In genomic region chr1:63615809-63616420, GRCh38 we compare ENCODE assay signal across 8 cellular contexts. TPM values are rescaled to one million over a fixed set of nuclear protein-coding genes. Genes with fewer than 3 reads are reported as not detected.
DNase-seq lines count a peak whose midpoint lies in the region; ATAC-seq and TF ChIP-seq lines count a peak whose summit lies in the region.

No MANE protein-coding gene starts in this region.

- H3K4me3 Mint-ChIP-seq in CD8-positive, alpha-beta T cell, result no peak overlapping the region

- peaks cover 4% of the 10 kb centered on the region for H3K4me1 Mint-ChIP-seq in CD8-positive, alpha-beta T cell (ENCODE audit: low read depth)

- no peaks in the 10 kb centered on the region for H3K27me3 Mint-ChIP-seq in CD8-positive, alpha-beta T cell (ENCODE audit: low read depth)

- WGBS in gastroesophageal sphincter (ENCODE audit: low coverage in 1 of 2), 2 donors, result 13% methylated on average over 5 of the region's 5 CpGs

- no peak for TF ChIP-seq POLR2A in gastroesophageal sphincter (IDR thresholded peaks at IDR 0.05)

- ATAC-seq in CD8-positive, alpha-beta T cell, result peak; percentile 75
- peak; percentile 71 for ATAC-seq in GM19452 (IDR thresholded peaks at IDR 0.05; ENCODE audit: unreplicated experiment)
- ATAC-seq in gastroesophageal sphincter, result peak; percentile 73
- ATAC-seq in GM21737 (IDR thresholded peaks at IDR 0.05; ENCODE audit: unreplicated experiment), result no peak

- H3K4me3 ChIP-seq in CD8-positive, alpha-beta T cell (ENCODE audit: low read depth, low read length), result no peak overlapping the region
- H3K4me3 ChIP-seq in LNCaP clone FGC (ENCODE audit: low read depth, low read length), result no peak overlapping the region
- no peak overlapping the region for H3K4me3 ChIP-seq in gastroesophageal sphincter

- H3K36me3 Mint-ChIP-seq in CD8-positive, alpha-beta T cell, result no peaks in the 10 kb centered on the region

- TF ChIP-seq CTCF in CD8-positive, alpha-beta T cell (IDR thresholded peaks at IDR 0.05), result peak; percentile 77
- TF ChIP-seq CTCF in LNCaP clone FGC (IDR thresholded peaks at IDR 0.05; ENCODE audit: control insufficient read depth, extremely low read depth, insufficient read depth) (peak; percentile 76), gastroesophageal sphincter (IDR thresholded peaks at IDR 0.05) (peak; percentile 75 to 89 (median 80))

- H3K27me3 ChIP-seq in CD8-positive, alpha-beta T cell (ENCODE audit: insufficient read depth, low read length), result no peaks in the 10 kb centered on the region
- H3K27me3 ChIP-seq in gastroesophageal sphincter, result no peaks in the 10 kb centered on the region

- TF ChIP-seq EP300 in gastroesophageal sphincter (IDR thresholded peaks at IDR 0.05), result no peak

- no peaks in the 10 kb centered on the region for H3K9me3 Mint-ChIP-seq in CD8-positive, alpha-beta T cell

- CTCF ChIA-PET in CD8-positive, alpha-beta T cell (lab: Charles Lee), result interaction anchor here (0.7 to 4.9 kb wide), 12 partner anchors 9 to 631 kb away, joined by 3 to 57 read pairs (median 4); no protein-coding TSS in a partner anchor

- H3K9me3 ChIP-seq in CD8-positive, alpha-beta T cell (ENCODE audit: low read length), result no peaks in the 10 kb centered on the region
- H3K9me3 ChIP-seq in gastroesophageal sphincter, result no peaks in the 10 kb centered on the region

- no peaks in the 10 kb centered on the region for H3K4me1 ChIP-seq in CD8-positive, alpha-beta T cell (ENCODE audit: insufficient read depth, low read length)
- H3K4me1 ChIP-seq in gastroesophageal sphincter, result peaks cover 0 to 3% (median 0%) of the 10 kb centered on the region in 3 donors

- POLR2A ChIA-PET in CD8-positive, alpha-beta T cell (lab: Charles Lee), result interaction anchor here (0.6 to 0.9 kb wide), 2 partner anchors 20 to 76 kb away, joined by 4 read pairs; no protein-coding TSS in a partner anchor

- no peak overlapping the region for H3K27ac Mint-ChIP-seq in CD8-positive, alpha-beta T cell

- H3K27ac ChIP-seq in CD8-positive, alpha-beta T cell (ENCODE audit: low read depth, low read length), result no peak overlapping the region
- H3K27ac ChIP-seq in gastroesophageal sphincter, result no peak overlapping the region

- DNase-seq in CD8-positive, alpha-beta T cell, result peak in 5 of 7 experiments; percentile 40 to 71 (median 62)
- DNase-seq in LNCaP clone FGC (ENCODE audit: low read depth) (peak; percentile 41), SHP77 treated with DMSO at 0.1 percent for 48 hours (lab: John Stamatoyannopoulos, UW) (peak; percentile 20), pons (ENCODE audit: low spot score) (peak; percentile 86)
- peak; percentile 47 for DNase-seq in activated gamma-delta T cell treated with anti-CD3 and anti-CD28 coated beads, Interleukin-2, amount 50 U/mL, for 16 hours (ENCODE audit: low read depth)

- no peaks in the 10 kb centered on the region for H3K36me3 ChIP-seq in CD8-positive, alpha-beta T cell (ENCODE audit: insufficient read depth, low read length)
- H3K36me3 ChIP-seq in gastroesophageal sphincter, result no peaks in the 10 kb centered on the region

- intact Hi-C loops in CD8-positive, alpha-beta T cell (cut with DNase I, micrococcal nuclease), result loop anchor here (1.0 to 10.0 kb wide), 8 partner anchors 299 to 1206 kb away; no protein-coding TSS in a partner anchor

RNA-seq across cellular contexts. Expression of gene PGM1, which starts 22.7 kb away (rescaled TPM):
- 1 to 10 TPM; 4.3 to 5.0 TPM for total RNA-seq in CD8-positive, alpha-beta T cell
- total RNA-seq in gastroesophageal sphincter, result 10 to 100 TPM; 40.0 to 95.6 (median 61.4) TPM

Comparison
In these comparisons a context has a peak if more than half of its experiments do, and no peak if none do; other contexts are left out.
1. DNase-seq: peak in every context shown above with its lines; median percentile 86 in pons; 62 in CD8-positive, alpha-beta T cell; 47 in activated gamma-delta T cell treated with anti-CD3 and anti-CD28 coated beads, Interleukin-2, amount 50 U/mL, for 16 hours; 41 in LNCaP clone FGC; 20 in SHP77 treated with DMSO at 0.1 percent for 48 hours.
2. RNA of gene PGM1, which starts 22.7 kb away (total RNA-seq): 40.0 to 95.6 TPM in gastroesophageal sphincter; 4.3 to 5.0 TPM in CD8-positive, alpha-beta T cell; every median in the first group is over 4 times any median in the second.
3. Peak in every context shown above with its lines, with median percentiles within 50 percentile points of each other: CTCF ChIP-seq.